In the genomic region with DNA sequence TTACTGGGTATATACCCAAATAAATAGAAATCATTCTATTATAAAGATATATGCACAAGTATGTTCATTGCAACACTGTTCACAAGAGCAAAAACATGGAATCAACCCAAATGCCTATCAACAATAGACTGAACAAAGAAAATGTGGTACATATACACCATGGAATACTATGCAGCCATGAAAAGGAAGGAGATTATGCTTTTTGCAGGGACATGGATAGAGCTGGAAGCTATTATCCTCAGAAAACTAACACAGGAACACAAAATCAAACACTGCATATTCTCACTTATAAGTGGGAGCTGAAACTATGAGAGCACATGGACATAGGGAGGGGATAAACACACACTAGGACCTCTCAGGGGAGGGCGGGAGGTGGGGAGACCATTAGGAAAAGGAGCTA, we compare ENCODE assay signal across 28 cellular contexts.
"Had no signal": no experiment of that assay in that cellular context is flagged by ENCODE, and none has a peak within 500 bp of the region (broad histone marks: within the 10 kb centered on the region; RNA-seq: fewer than 3 reads in every experiment).

No MANE protein-coding gene starts in this region.

- H3K27ac ChIP-seq: epithelial cell of prostate, esophagus squamous epithelium, gastrocnemius medialis, heart right ventricle, left lung, lower lobe of right lung had no signal

- H3K36me3 ChIP-seq: esophagus squamous epithelium, gastrocnemius medialis, heart right ventricle, left lung, lower lobe of right lung had no signal

- H3K9me3 ChIP-seq: gastrocnemius medialis, left lung, lower lobe of right lung had no signal

- DNase-seq: cortex of kidney; effector CD8-positive, alpha-beta T cell; effector memory CD8-positive, alpha-beta T cell; endodermal cell; erythroblast; esophagus squamous epithelium; foreskin fibroblast; foreskin melanocyte; gastrocnemius medialis; glutamatergic neuron; head of caudate nucleus; heart right ventricle; hippocampal formation; left cardiac atrium; left lung; left ventricle myocardium superior; lower lobe of right lung; mesenchymal stem cell; mucosa of descending colon; naive B cell; naive thymus-derived CD8-positive, alpha-beta T cell had no signal

- H3K27ac Mint-ChIP-seq: dendritic cell treated with granulocyte-macrophage colony-stimulating factor and Interleukin-4, amounts not matched to agents 40 ng/mL and 50 ng/mL, for 4 days; effector memory CD8-positive, alpha-beta T cell; endodermal cell; mesothelial cell of epicardium; naive B cell; naive thymus-derived CD8-positive, alpha-beta T cell had no signal

- H3K4me3 ChIP-seq: esophagus squamous epithelium, gastrocnemius medialis, heart right ventricle, left lung, lower lobe of right lung, mucosa of descending colon had no signal

- H3K27me3 Mint-ChIP-seq: dendritic cell treated with granulocyte-macrophage colony-stimulating factor and Interleukin-4, amounts not matched to agents 40 ng/mL and 50 ng/mL, for 4 days; effector memory CD8-positive, alpha-beta T cell; naive B cell; naive thymus-derived CD8-positive, alpha-beta T cell had no signal

- H3K4me3 Mint-ChIP-seq: dendritic cell treated with granulocyte-macrophage colony-stimulating factor and Interleukin-4, amounts not matched to agents 40 ng/mL and 50 ng/mL, for 4 days; effector memory CD8-positive, alpha-beta T cell; endodermal cell; mesothelial cell of epicardium; naive B cell; naive thymus-derived CD8-positive, alpha-beta T cell had no signal

- FAIRE-seq: endometrium, islet of Langerhans, keratinocyte had no signal

- H3K27me3 ChIP-seq: esophagus squamous epithelium, gastrocnemius medialis, heart right ventricle, left lung had no signal

- H3K4me1 Mint-ChIP-seq: naive B cell; naive thymus-derived CD8-positive, alpha-beta T cell had no signal

- H3K4me1 ChIP-seq: esophagus squamous epithelium, gastrocnemius medialis, heart right ventricle, left lung, lower lobe of right lung had no signal

- ATAC-seq: effector memory CD8-positive, alpha-beta T cell; esophagus mucosa; gastrocnemius medialis; heart right ventricle; left cardiac atrium; left lung; left ventricle myocardium superior; lower lobe of right lung; mucosa of descending colon; naive thymus-derived CD8-positive, alpha-beta T cell had no signal

- H3K36me3 Mint-ChIP-seq: naive B cell; naive thymus-derived CD8-positive, alpha-beta T cell had no signal
